Comparison of ENCODE assay signal across 1 cellular context in the genomic region with DNA sequence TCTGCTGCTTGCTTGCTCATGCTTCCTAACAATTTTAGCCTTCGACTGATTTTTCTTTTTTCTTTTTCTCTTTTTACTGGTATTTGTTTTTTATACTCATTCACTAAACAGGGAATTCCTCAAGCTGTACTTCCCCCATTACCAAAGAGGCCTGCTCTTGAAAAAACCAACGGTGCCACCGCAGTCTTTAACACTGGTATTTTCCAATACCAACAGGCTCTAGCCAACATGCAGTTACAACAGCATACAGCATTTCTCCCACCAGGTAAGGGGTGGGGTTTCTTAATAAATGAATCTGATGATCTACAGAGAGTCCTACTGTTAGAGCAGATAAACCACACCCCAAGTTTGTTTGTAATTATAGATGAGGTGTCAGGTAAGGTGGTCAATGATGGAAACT.
TF ChIP-seq lines count a peak whose summit lies in the region.

No MANE protein-coding gene starts in this region.

TF ChIP-seq in WTC11, 78 proteins besides CTCF, POLR2A, EP300 and RAD21 (continued from another document):
- TF ChIP-seq, protein P1, sequence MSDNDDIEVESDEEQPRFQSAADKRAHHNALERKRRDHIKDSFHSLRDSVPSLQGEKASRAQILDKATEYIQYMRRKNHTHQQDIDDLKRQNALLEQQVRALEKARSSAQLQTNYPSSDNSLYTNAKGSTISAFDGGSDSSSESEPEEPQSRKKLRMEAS (CRISPR knock-in tag; IDR thresholded peaks at IDR 0.05): no peak
